ENCODE assay signal across 9 cellular contexts in the genomic region with DNA sequence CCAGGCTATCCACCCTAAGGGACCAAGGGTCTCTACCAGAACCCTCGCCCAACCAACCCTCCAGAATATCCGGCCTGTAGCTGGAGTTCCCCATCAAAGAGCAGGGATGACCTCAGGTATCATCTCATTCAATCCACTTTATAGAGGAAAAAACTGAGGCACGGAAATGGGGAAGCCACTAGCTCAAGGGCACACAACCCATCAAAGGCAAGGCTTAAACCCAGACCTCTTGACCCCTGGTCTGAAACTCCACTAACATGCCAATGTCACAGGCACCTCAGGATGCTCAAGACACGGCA. TPM values are rescaled to one million over a fixed set of nuclear protein-coding genes. Genes with fewer than 3 reads are reported as not detected.
DNase-seq lines count a peak whose midpoint lies in the region; ATAC-seq, FAIRE-seq and TF ChIP-seq lines count a peak whose summit lies in the region.
"Had no signal": no experiment of that assay in that cellular context is flagged by ENCODE, and none has a peak within 500 bp of the region (broad histone marks: within the 10 kb centered on the region; RNA-seq: fewer than 3 reads in every experiment).

No MANE protein-coding gene starts in this region.

- H3K4me3 Mint-ChIP-seq in neural progenitor cell: peak overlapping the region; percentile 90

- no peak for DNase-seq in NT2/D1 (ENCODE audit: low read depth, low spot score)
- no peak for DNase-seq in H1 (ENCODE audit: low read depth in 1 of 2, low spot score in 2 of 2)
- DNase-seq in neural progenitor cell (ENCODE audit: low spot score): no peak
- DNase-seq in MV-4-11 (lab: John Stamatoyannopoulos, UW): no peak
- no peak for DNase-seq in H54 (ENCODE audit: insufficient read length, low spot score)

- H3K4me3 ChIP-seq in NT2/D1 (ENCODE audit: insufficient read length, low read depth): peak overlapping the region; percentile 68
- H3K4me3 ChIP-seq in H1 (ENCODE audit: extremely low read depth in 1 of 4, insufficient read depth in 2 of 4, low read depth in 3 of 4, low read length in 4 of 4): peak overlapping the region; percentile 43 to 81 (median 52); a peak in 5 of 8 replicates
- peak overlapping the region; percentile 95 for H3K4me3 ChIP-seq in neural progenitor cell

- H3K9me3 Mint-ChIP-seq in neural progenitor cell: no peaks in the 10 kb centered on the region

- H3K4me2 ChIP-seq in H1 (ENCODE audit: insufficient read depth in 1 of 2, low read depth in 2 of 2, low read length in 2 of 2) (peak overlapping the region; percentile 83 to 87), neural progenitor cell (peak overlapping the region; percentile 91)

- H3K27ac Mint-ChIP-seq in neural progenitor cell: no peak overlapping the region

- H3K79me2 ChIP-seq in H1 (ENCODE audit: control insufficient read depth in 1 of 2, insufficient read depth in 2 of 2, low read length in 2 of 2): peaks cover 0 to 29% of the 10 kb centered on the region in 2 experiments; a peak in 2 of 4 replicates
- H3K79me2 ChIP-seq in neural progenitor cell (ENCODE audit: low read depth): peaks cover 52% of the 10 kb centered on the region

- no peak overlapping the region for H2AK5ac ChIP-seq in H1 (ENCODE audit: low read depth, low read length)

- H3K4ac ChIP-seq in H1 (replicated peaks; ENCODE audit: insufficient read length, low read depth, low read length): no peak overlapping the region

- no peaks in the 10 kb centered on the region for H3K27me3 ChIP-seq in NT2/D1 (ENCODE audit: insufficient read depth, insufficient read length)
- no peaks in the 10 kb centered on the region for H3K27me3 ChIP-seq in H1 (replicated peaks in 1 of 4; ENCODE audit: control insufficient read depth in 3 of 4, extremely low read depth in 1 of 4, insufficient read depth in 3 of 4, low read length in 3 of 4)
- no peaks in the 10 kb centered on the region for H3K27me3 ChIP-seq in neural progenitor cell

- H3K4me1 ChIP-seq in NT2/D1 (ENCODE audit: insufficient read depth, insufficient read length) (peaks cover 21% of the 10 kb centered on the region), H1 (replicated peaks in 1 of 4; ENCODE audit: control insufficient read depth in 3 of 4, insufficient read depth in 4 of 4, low read length in 3 of 4) (peaks cover 0 to 17% (median 11%) of the 10 kb centered on the region in 4 experiments; a peak in 6 of 7 replicates), neural progenitor cell (peaks cover 17% of the 10 kb centered on the region)

- H4K91ac ChIP-seq in H1 (replicated peaks; ENCODE audit: insufficient read length, low read length): no peak overlapping the region

- H3F3A ChIP-seq in neural progenitor cell (ENCODE audit: low read depth): peaks cover 20% of the 10 kb centered on the region

- POLR2A ChIA-PET in H1 (lab: Charles Lee; ENCODE audit: partially characterized antibody): interaction anchor here (0.6 to 6.9 kb wide), 6 partner anchors 10 to 130 kb away, joined by 3 to 79 read pairs (median 4); a partner anchor contains a TSS

- no peak overlapping the region for H2BK20ac ChIP-seq in H1 (ENCODE audit: low read length)

- peaks cover 3% of the 10 kb centered on the region for H3K27me3 Mint-ChIP-seq in neural progenitor cell (ENCODE audit: insufficient read depth, low read depth)

- peaks cover 42% of the 10 kb centered on the region for H3K4me1 Mint-ChIP-seq in neural progenitor cell

- H3K9ac ChIP-seq in NT2/D1 (ENCODE audit: insufficient read length, low read depth) (peak overlapping the region; percentile 91), H1 (replicated peaks in 1 of 4; ENCODE audit: extremely low read depth in 1 of 4, low read depth in 3 of 4, low read length in 3 of 4) (peak overlapping the region in 1 of 4 experiments; percentile 29; a peak in 1 of 7 replicates), neural progenitor cell (peak overlapping the region; percentile 59)

- H2AFZ ChIP-seq in H1 (ENCODE audit: low read length) (no peak overlapping the region), neural progenitor cell (replicated peaks) (no peak overlapping the region)

- no peak for TF ChIP-seq EP300 in H1 (IDR thresholded peaks at IDR 0.05; ENCODE audit: borderline replicate concordance in 1 of 2, low read depth in 2 of 2, low read length in 2 of 2)

- TF ChIP-seq CTCF in C4-2B (conservative IDR thresholded peaks at IDR 0.05) (no peak), H1 (IDR thresholded peaks at IDR 0.05; ENCODE audit: control extremely low read depth in 1 of 3, insufficient read depth in 1 of 3, low read depth in 1 of 3, low read length in 3 of 3) (no peak), neural progenitor cell (IDR thresholded peaks at IDR 0.05) (no peak)

- H4K8ac ChIP-seq in H1 (ENCODE audit: extremely low read depth, insufficient read depth, low read length): no peak overlapping the region

- 81% methylated on average over 4 of the region's 4 CpGs; no CpG with 5 or more reads in 1 of the 2 experiments for WGBS in H1 (ENCODE audit: extremely low coverage in 1 of 2, insufficient coverage in 1 of 2, insufficient read length in 1 of 2, insufficient replicate concordance in 2 of 2, low coverage in 1 of 2, low lambda C conversion rate in 2 of 2, missing lambda C conversion rate in 1 of 2), 2 experiments

- H3K36me3 ChIP-seq in NT2/D1 (ENCODE audit: insufficient read depth, insufficient read length, low read length): peaks cover 31% of the 10 kb centered on the region
- 0 out of 8 replicates have a peak, but pooled peaks cover 0 to 4% (median 0%) of the 10 kb centered on the region in 4 experiments for H3K36me3 ChIP-seq in H1 (ENCODE audit: control insufficient read depth in 2 of 4, insufficient read depth in 4 of 4, low read length in 3 of 4)
- no peaks in the 10 kb centered on the region for H3K36me3 ChIP-seq in neural progenitor cell

- H2BK120ac ChIP-seq in H1 (replicated peaks; ENCODE audit: low read depth, low read length): no peak overlapping the region

- no peak overlapping the region for H3K56ac ChIP-seq in H1 (replicated peaks; ENCODE audit: insufficient read length, low read depth, low read length)

- H4K20me1 ChIP-seq in H1 (replicated peaks in 1 of 2; ENCODE audit: control insufficient read depth in 1 of 2, insufficient read depth in 2 of 2, low read length in 2 of 2): peaks cover 4 to 18% of the 10 kb centered on the region in 2 experiments
- peaks cover 28% of the 10 kb centered on the region for H4K20me1 ChIP-seq in neural progenitor cell (ENCODE audit: low read depth)

- H3K18ac ChIP-seq in H1 (ENCODE audit: extremely low read depth, low read length): no peak overlapping the region

- H3K27ac ChIP-seq in C4-2B (peak overlapping the region; percentile 89), H1 (ENCODE audit: low read depth, low read length) (no peak overlapping the region), neural progenitor cell (no peak overlapping the region)

- H3K9me3 ChIP-seq in NT2/D1 (ENCODE audit: insufficient read depth, low read length) (no peaks in the 10 kb centered on the region), H1 (ENCODE audit: insufficient read depth in 2 of 2, low read depth in 1 of 2, low read length in 1 of 2) (no peaks in the 10 kb centered on the region), neural progenitor cell (ENCODE audit: low read depth) (no peaks in the 10 kb centered on the region)

- no peak overlapping the region for H2BK5ac ChIP-seq in H1 (ENCODE audit: low read depth, low read length)

- H3K79me1 ChIP-seq in H1 (ENCODE audit: low read depth, low read length): peaks cover 10% of the 10 kb centered on the region

- ATAC-seq in HG02610 (IDR thresholded peaks at IDR 0.05; ENCODE audit: unreplicated experiment): no peak
- ATAC-seq in HG02938 (IDR thresholded peaks at IDR 0.05; ENCODE audit: unreplicated experiment): no peak

- no peak for TF ChIP-seq RAD21 in H1 (IDR thresholded peaks at IDR 0.05 in 1 of 2, conservative IDR thresholded peaks at IDR 0.05 in 1 of 2; ENCODE audit: low read depth in 2 of 2, low read length in 2 of 2)

- no peak overlapping the region for H3K23ac ChIP-seq in H1 (ENCODE audit: insufficient read length)

- TF ChIP-seq POLR2A in H1 (IDR thresholded peaks at IDR 0.05; ENCODE audit: control extremely low read depth in 1 of 2, low read depth in 2 of 2, low read length in 2 of 2) (no peak), H54 (IDR thresholded peaks at IDR 0.05; ENCODE audit: low read depth, low read length) (no peak)

- CTCF ChIA-PET in H1 (lab: Charles Lee; ENCODE audit: partially characterized antibody): interaction anchor here (1.1 to 1.9 kb wide), 5 partner anchors 9 to 61 kb away, joined by 3 to 11 read pairs (median 3); a partner anchor contains a TSS

- no peak overlapping the region; the same call in 1 of the 2 replicates for H2BK12ac ChIP-seq in H1 (ENCODE audit: low read depth, low read length)

- no peak overlapping the region for H3K14ac ChIP-seq in H1 (ENCODE audit: insufficient read length)

- no peak for FAIRE-seq in H1 (lab: Jason Lieb, UNC)
- no peak for FAIRE-seq in H54 (lab: Jason Lieb, UNC)

- peaks cover 14% of the 10 kb centered on the region for H3K36me3 Mint-ChIP-seq in neural progenitor cell

- no peak overlapping the region for H2BK15ac ChIP-seq in H1 (ENCODE audit: low read length)

- peaks cover 10% of the 10 kb centered on the region; the same call in 1 of the 2 replicates for H3K23me2 ChIP-seq in H1 (ENCODE audit: low read depth, low read length)

- no peak overlapping the region for H4K5ac ChIP-seq in H1 (ENCODE audit: insufficient read length, low read depth, low read length)

RNA-seq across cellular contexts. Expression of a gene that starts 1.6 kb away (rescaled TPM):
- 28.6 and 29.4 TPM in 2 replicates for total RNA-seq in H1 (2021; fragmentation: NEBNext Ultra II Directional; extraction: Animal tissue kit (Norgen Biotek cat#: 25700))
- 15.4 and 22.1 TPM in 2 replicates for polyA plus RNA-seq in H1 (2011; rRNA removed)
- polyA plus RNA-seq in H1 (2011; cell fraction: cytosol; rRNA removed): 14.2 TPM
- 23.6 TPM for polyA plus RNA-seq in H1 (2011; cell fraction: nucleus; rRNA removed)
- polyA plus RNA-seq in H1 (2012, experiment 1 of 2): 23.8 to 27.5 TPM (median 24.9 TPM) in 4 replicates
- 24.2 TPM for polyA plus RNA-seq in H1 (2012, experiment 2 of 2)
- 15.4 TPM for polyA plus RNA-seq in H1 (2013, experiment 1 of 2)
- 14.1 TPM for polyA plus RNA-seq in H1 (2013, experiment 2 of 2)
- polyA minus RNA-seq in H1 (2011; rRNA and poly(A)+ RNA removed): 10.9 and 17.3 TPM in 2 replicates
- 14.0 TPM for polyA minus RNA-seq in H1 (2011; cell fraction: cytosol; rRNA and poly(A)+ RNA removed)
- 11.5 TPM for polyA minus RNA-seq in H1 (2011; cell fraction: nucleus; rRNA and poly(A)+ RNA removed)
- 8.2 and 23.4 TPM in 2 replicates for total RNA-seq in neural progenitor cell (ENCODE audit: low replicate concordance)

RNA-seq across cellular contexts. Expression of a gene that starts 5.9 kb away (rescaled TPM):
- total RNA-seq in H1 (2021; fragmentation: NEBNext Ultra II Directional; extraction: Animal tissue kit (Norgen Biotek cat#: 25700)): 1.2 TPM in 1 of 2 replicates, not detected in the other
- 1.4 and 1.5 TPM in 2 replicates for polyA plus RNA-seq in H1 (2011; rRNA removed)
- polyA plus RNA-seq in H1 (2011; cell fraction: cytosol; rRNA removed): 0.98 TPM
- 0.33 TPM for polyA plus RNA-seq in H1 (2011; cell fraction: nucleus; rRNA removed)
- polyA plus RNA-seq in H1 (2012, experiment 1 of 2): 0.59 to 4.0 TPM (median 2.1 TPM) in 4 replicates
- polyA plus RNA-seq in H1 (2012, experiment 2 of 2): 4.7 TPM
- 2.7 TPM for polyA plus RNA-seq in H1 (2013, experiment 1 of 2)
- 4.0 TPM for polyA plus RNA-seq in H1 (2013, experiment 2 of 2)
- polyA minus RNA-seq in H1 (2011; rRNA and poly(A)+ RNA removed): 0.44 and 0.73 TPM in 2 replicates
- not detected for polyA minus RNA-seq in H1 (2011; cell fraction: cytosol; rRNA and poly(A)+ RNA removed)
- polyA minus RNA-seq in H1 (2011; cell fraction: nucleus; rRNA and poly(A)+ RNA removed): not detected
- total RNA-seq in neural progenitor cell (ENCODE audit: low replicate concordance): 0.68 and 4.1 TPM in 2 replicates
- total RNA-seq: pulmonary artery endothelial cell had no signal

RNA-seq across cellular contexts. Expression of a gene that starts 13.6 kb away (rescaled TPM):
- total RNA-seq in H1 (2021; fragmentation: NEBNext Ultra II Directional; extraction: Animal tissue kit (Norgen Biotek cat#: 25700)): 0.84 and 1.4 TPM in 2 replicates
- 0.24 and 0.57 TPM in 2 replicates for polyA plus RNA-seq in H1 (2011; rRNA removed)
- 0.70 TPM for polyA plus RNA-seq in H1 (2011; cell fraction: cytosol; rRNA removed)
- polyA plus RNA-seq in H1 (2011; cell fraction: nucleus; rRNA removed): 0.83 TPM
- 1.1 to 2.7 TPM (median 1.3 TPM) in 4 replicates for polyA plus RNA-seq in H1 (2012, experiment 1 of 2)
- 0.73 TPM for polyA plus RNA-seq in H1 (2012, experiment 2 of 2)
- 1.5 TPM for polyA plus RNA-seq in H1 (2013, experiment 1 of 2)
- 1.5 TPM for polyA plus RNA-seq in H1 (2013, experiment 2 of 2)
- not detected in 2 replicates for polyA minus RNA-seq in H1 (2011; rRNA and poly(A)+ RNA removed)
- not detected for polyA minus RNA-seq in H1 (2011; cell fraction: cytosol; rRNA and poly(A)+ RNA removed)
- polyA minus RNA-seq in H1 (2011; cell fraction: nucleus; rRNA and poly(A)+ RNA removed): not detected
- 1.1 TPM in 1 of 2 replicates, not detected in the other for total RNA-seq in neural progenitor cell (ENCODE audit: low replicate concordance)

RNA-seq across cellular contexts. Expression of a gene that starts 13.6 kb away (rescaled TPM):
- total RNA-seq in H1 (2021; fragmentation: NEBNext Ultra II Directional; extraction: Animal tissue kit (Norgen Biotek cat#: 25700)): 55.3 and 55.4 TPM in 2 replicates
- polyA plus RNA-seq in H1 (2011; rRNA removed): 22.4 and 30.4 TPM in 2 replicates
- 41.3 TPM for polyA plus RNA-seq in H1 (2011; cell fraction: cytosol; rRNA removed)
- 88.6 TPM for polyA plus RNA-seq in H1 (2011; cell fraction: nucleus; rRNA removed)
- polyA plus RNA-seq in H1 (2012, experiment 1 of 2): 44.2 to 48.1 TPM (median 46.0 TPM) in 4 replicates
- polyA plus RNA-seq in H1 (2012, experiment 2 of 2): 36.3 TPM
- polyA plus RNA-seq in H1 (2013, experiment 1 of 2): 22.9 TPM
- 22.8 TPM for polyA plus RNA-seq in H1 (2013, experiment 2 of 2)
- 31.4 and 35.3 TPM in 2 replicates for polyA minus RNA-seq in H1 (2011; rRNA and poly(A)+ RNA removed)
- polyA minus RNA-seq in H1 (2011; cell fraction: cytosol; rRNA and poly(A)+ RNA removed): 19.1 TPM
- 24.0 TPM for polyA minus RNA-seq in H1 (2011; cell fraction: nucleus; rRNA and poly(A)+ RNA removed)
- 30.4 and 55.1 TPM in 2 replicates for total RNA-seq in neural progenitor cell (ENCODE audit: low replicate concordance)

RNA-seq across cellular contexts. Expression of a gene that starts 26.5 kb away (rescaled TPM):
- total RNA-seq in H1 (2021; fragmentation: NEBNext Ultra II Directional; extraction: Animal tissue kit (Norgen Biotek cat#: 25700)): 40.6 and 41.2 TPM in 2 replicates
- polyA plus RNA-seq in H1 (2011; rRNA removed): 30.4 and 39.6 TPM in 2 replicates
- polyA plus RNA-seq in H1 (2011; cell fraction: cytosol; rRNA removed): 27.3 TPM
- 30.8 TPM for polyA plus RNA-seq in H1 (2011; cell fraction: nucleus; rRNA removed)
- 30.8 to 36.4 TPM (median 33.0 TPM) in 4 replicates for polyA plus RNA-seq in H1 (2012, experiment 1 of 2)
- 36.2 TPM for polyA plus RNA-seq in H1 (2012, experiment 2 of 2)
- polyA plus RNA-seq in H1 (2013, experiment 1 of 2): 19.0 TPM
- polyA plus RNA-seq in H1 (2013, experiment 2 of 2): 18.2 TPM
- polyA minus RNA-seq in H1 (2011; rRNA and poly(A)+ RNA removed): 23.0 and 24.8 TPM in 2 replicates
- polyA minus RNA-seq in H1 (2011; cell fraction: cytosol; rRNA and poly(A)+ RNA removed): 20.8 TPM
- polyA minus RNA-seq in H1 (2011; cell fraction: nucleus; rRNA and poly(A)+ RNA removed): 25.9 TPM
- 39.3 and 41.8 TPM in 2 replicates for total RNA-seq in neural progenitor cell (ENCODE audit: low replicate concordance)
